In genomic region chr6:18265787-18266523, GRCh38 we compare ENCODE assay signal across 13 cellular contexts. TPM values are rescaled to one million over a fixed set of nuclear protein-coding genes. Genes with fewer than 3 reads are reported as not detected.
DNase-seq lines count a peak whose midpoint lies in the region; ATAC-seq, FAIRE-seq and TF ChIP-seq lines count a peak whose summit lies in the region.
"Had no signal": no experiment of that assay in that cellular context is flagged by ENCODE, and none has a peak within 500 bp of the region (broad histone marks: within the 10 kb centered on the region; RNA-seq: fewer than 3 reads in every experiment).

No MANE protein-coding gene starts in this region.

- peak overlapping the region in 1 of 2 experiments; percentile 96; a peak in 3 of 6 replicates for H3K27ac ChIP-seq in A549
- H3K27ac ChIP-seq in CD8-positive, alpha-beta memory T cell (ENCODE audit: low read depth, low read length) = no peak overlapping the region
- H3K27ac ChIP-seq in kidney (ENCODE audit: low read depth in 2 of 2, low read length in 2 of 2) = no peak overlapping the region

- TF ChIP-seq EP300 in A549 (IDR thresholded peaks at IDR 0.05) = no peak

- TF ChIP-seq RAD21 in A549 (conservative IDR thresholded peaks at IDR 0.05 in 1 of 2, IDR thresholded peaks at IDR 0.05 in 1 of 2) = no peak

- no peaks in the 10 kb centered on the region for H3K27me3 ChIP-seq in CD8-positive, alpha-beta memory T cell (ENCODE audit: insufficient read depth, low read length, poor library complexity, severe bottlenecking)
- H3K27me3 ChIP-seq: body of pancreas, stomach had no signal

- intact Hi-C loops in activated CD4-positive, alpha-beta memory T cell treated with anti-CD3 and anti-CD28 coated beads for 36 hours (cut with micrococcal nuclease) = loop anchor here (10.0 kb wide), 1 partner anchor 381 kb away; no protein-coding TSS in a partner anchor
- intact Hi-C loops in kidney (cut with DNase I) = no loop called here

- FAIRE-seq in A549 (lab: Jason Lieb, UNC) = no peak
- FAIRE-seq in kidney (lab: Jason Lieb, UNC) = no peak

- DNase-seq in A549 (ENCODE audit: low read depth in 1 of 2, low spot score in 1 of 2) (no peak), kidney (peak; percentile 71), hepatic stellate cell (ENCODE audit: low spot score) (no peak), NCI-H1436 treated with DMSO at 0.1 percent for 48 hours (lab: John Stamatoyannopoulos, UW) (no peak), HuH-7.5 (ENCODE audit: low spot score) (no peak), GM03348 (ENCODE audit: low spot score) (no peak)
- DNase-seq in CD8-positive, alpha-beta memory T cell = no peak
- no peak for DNase-seq in activated CD4-positive, alpha-beta memory T cell treated with anti-CD3 and anti-CD28 coated beads for 36 hours
- DNase-seq: body of pancreas; head of caudate nucleus; mesenchymal stem cell; stimulated activated CD4-positive, alpha-beta T cell treated with anti-CD3 and anti-CD28 coated beads, Interleukin-2, amount 100 ng/mL, for 48 hours; stomach had no signal

- ATAC-seq in A549 = no peak
- ATAC-seq: body of pancreas had no signal

- TF ChIP-seq CTCF in A549 (IDR thresholded peaks at IDR 0.05) (no peak), kidney (IDR thresholded peaks at IDR 0.05; ENCODE audit: borderline replicate concordance, extremely low read depth, insufficient read depth) (no peak)

- 84% methylated on average over 8 of the region's 14 CpGs for WGBS in A549 (ENCODE audit: missing lambda C conversion rate)

- H3K4me1 ChIP-seq in A549 (peaks cover 23% of the 10 kb centered on the region; the same call in 2 of the 3 replicates), kidney (ENCODE audit: control insufficient read depth in 1 of 2, insufficient read depth in 1 of 2, low read depth in 1 of 2, low read length in 2 of 2) (peaks cover 3 to 8% of the 10 kb centered on the region in 2 donors)
- peaks cover 35% of the 10 kb centered on the region for H3K4me1 ChIP-seq in CD8-positive, alpha-beta memory T cell (ENCODE audit: insufficient read depth, low read length)

- H3K4me3 Mint-ChIP-seq in CD8-positive, alpha-beta memory T cell = peak overlapping the region; percentile 93 to 98 (median 97)
- H3K4me3 Mint-ChIP-seq in activated CD4-positive, alpha-beta memory T cell treated with anti-CD3 and anti-CD28 coated beads for 36 hours = peak overlapping the region; percentile 82

- no peaks in the 10 kb centered on the region for H3K27me3 Mint-ChIP-seq in CD8-positive, alpha-beta memory T cell
- H3K27me3 Mint-ChIP-seq in activated CD4-positive, alpha-beta memory T cell treated with anti-CD3 and anti-CD28 coated beads for 36 hours = no peaks in the 10 kb centered on the region

- POLR2A ChIA-PET in A549 (lab: Yijun Ruan, JAX) = no interaction called here
- POLR2A ChIA-PET in CD8-positive, alpha-beta memory T cell (lab: Charles Lee) = interaction anchor here (0.6 kb wide), 1 partner anchor 111 kb away, joined by 3 read pairs; the partner anchor contains the start of gene TPMT
- POLR2A ChIA-PET in activated CD4-positive, alpha-beta memory T cell treated with anti-CD3 and anti-CD28 coated beads for 36 hours (lab: Charles Lee) = no interaction called here

- H3K4me2 ChIP-seq in A549 = peak overlapping the region; percentile 88; the same call in 1 of the 3 replicates

- H3K9me3 Mint-ChIP-seq in CD8-positive, alpha-beta memory T cell = no peaks in the 10 kb centered on the region
- H3K9me3 Mint-ChIP-seq in activated CD4-positive, alpha-beta memory T cell treated with anti-CD3 and anti-CD28 coated beads for 36 hours = peaks cover 7% of the 10 kb centered on the region

- no peak overlapping the region for H3K9ac ChIP-seq in kidney (ENCODE audit: low read length in 2 of 2)

- no peak for TF ChIP-seq POLR2A in A549 (IDR thresholded peaks at IDR 0.05; ENCODE audit: low read length)

- H3K36me3 Mint-ChIP-seq in CD8-positive, alpha-beta memory T cell = peaks cover 0 to 27% (median 0%) of the 10 kb centered on the region in 3 donors
- H3K36me3 Mint-ChIP-seq in activated CD4-positive, alpha-beta memory T cell treated with anti-CD3 and anti-CD28 coated beads for 36 hours = peaks cover 28% of the 10 kb centered on the region

- no peaks in the 10 kb centered on the region for H3K36me3 ChIP-seq in CD8-positive, alpha-beta memory T cell (ENCODE audit: insufficient read depth, low read length)
- H3K36me3 ChIP-seq in kidney (ENCODE audit: control insufficient read depth in 1 of 2, insufficient read depth in 2 of 2, low read length in 2 of 2) = no peaks in the 10 kb centered on the region
- H3K36me3 ChIP-seq: stomach had no signal

- H3K4me3 ChIP-seq in A549 (no peak overlapping the region), kidney (ENCODE audit: low read length in 2 of 2) (no peak overlapping the region)
- H3K4me3 ChIP-seq in CD8-positive, alpha-beta memory T cell (ENCODE audit: low read length) = no peak overlapping the region
- H3K4me3 ChIP-seq: body of pancreas had no signal

- CTCF ChIA-PET in A549 (lab: Yijun Ruan, JAX) = interaction anchor here (1.1 to 1.5 kb wide), 2 partner anchors 162 to 262 kb away, joined by 3 to 4 read pairs; no protein-coding TSS in a partner anchor
- CTCF ChIA-PET in CD8-positive, alpha-beta memory T cell (lab: Charles Lee) = interaction anchor here (1.0 to 1.8 kb wide), 2 partner anchors 13 to 25 kb away, joined by 3 to 4 read pairs; no protein-coding TSS in a partner anchor
- CTCF ChIA-PET in activated CD4-positive, alpha-beta memory T cell treated with anti-CD3 and anti-CD28 coated beads for 36 hours (lab: Charles Lee) = no interaction called here

- H3K9me3 ChIP-seq in A549 (no peaks in the 10 kb centered on the region), kidney (ENCODE audit: control insufficient read depth in 1 of 2, low read length in 2 of 2) (no peaks in the 10 kb centered on the region)
- no peaks in the 10 kb centered on the region for H3K9me3 ChIP-seq in CD8-positive, alpha-beta memory T cell (ENCODE audit: low read length)
- H3K9me3 ChIP-seq: body of pancreas, stomach had no signal

- H3K4me1 Mint-ChIP-seq in CD8-positive, alpha-beta memory T cell = peaks cover 35 to 37% (median 36%) of the 10 kb centered on the region in 3 donors
- peaks cover 33% of the 10 kb centered on the region for H3K4me1 Mint-ChIP-seq in activated CD4-positive, alpha-beta memory T cell treated with anti-CD3 and anti-CD28 coated beads for 36 hours (ENCODE audit: low read depth)

- H3K27ac Mint-ChIP-seq in CD8-positive, alpha-beta memory T cell = peak overlapping the region; percentile 33 to 99 (median 98)
- H3K27ac Mint-ChIP-seq in activated CD4-positive, alpha-beta memory T cell treated with anti-CD3 and anti-CD28 coated beads for 36 hours = peak overlapping the region; percentile 92

TF ChIP-seq in A549, 52 proteins besides CTCF, POLR2A, EP300 and RAD21 (continues in another document):
- no peak for TF ChIP-seq RNF2 (IDR thresholded peaks at IDR 0.05; ENCODE audit: borderline replicate concordance, low read depth)
- TF ChIP-seq, protein P1, sequence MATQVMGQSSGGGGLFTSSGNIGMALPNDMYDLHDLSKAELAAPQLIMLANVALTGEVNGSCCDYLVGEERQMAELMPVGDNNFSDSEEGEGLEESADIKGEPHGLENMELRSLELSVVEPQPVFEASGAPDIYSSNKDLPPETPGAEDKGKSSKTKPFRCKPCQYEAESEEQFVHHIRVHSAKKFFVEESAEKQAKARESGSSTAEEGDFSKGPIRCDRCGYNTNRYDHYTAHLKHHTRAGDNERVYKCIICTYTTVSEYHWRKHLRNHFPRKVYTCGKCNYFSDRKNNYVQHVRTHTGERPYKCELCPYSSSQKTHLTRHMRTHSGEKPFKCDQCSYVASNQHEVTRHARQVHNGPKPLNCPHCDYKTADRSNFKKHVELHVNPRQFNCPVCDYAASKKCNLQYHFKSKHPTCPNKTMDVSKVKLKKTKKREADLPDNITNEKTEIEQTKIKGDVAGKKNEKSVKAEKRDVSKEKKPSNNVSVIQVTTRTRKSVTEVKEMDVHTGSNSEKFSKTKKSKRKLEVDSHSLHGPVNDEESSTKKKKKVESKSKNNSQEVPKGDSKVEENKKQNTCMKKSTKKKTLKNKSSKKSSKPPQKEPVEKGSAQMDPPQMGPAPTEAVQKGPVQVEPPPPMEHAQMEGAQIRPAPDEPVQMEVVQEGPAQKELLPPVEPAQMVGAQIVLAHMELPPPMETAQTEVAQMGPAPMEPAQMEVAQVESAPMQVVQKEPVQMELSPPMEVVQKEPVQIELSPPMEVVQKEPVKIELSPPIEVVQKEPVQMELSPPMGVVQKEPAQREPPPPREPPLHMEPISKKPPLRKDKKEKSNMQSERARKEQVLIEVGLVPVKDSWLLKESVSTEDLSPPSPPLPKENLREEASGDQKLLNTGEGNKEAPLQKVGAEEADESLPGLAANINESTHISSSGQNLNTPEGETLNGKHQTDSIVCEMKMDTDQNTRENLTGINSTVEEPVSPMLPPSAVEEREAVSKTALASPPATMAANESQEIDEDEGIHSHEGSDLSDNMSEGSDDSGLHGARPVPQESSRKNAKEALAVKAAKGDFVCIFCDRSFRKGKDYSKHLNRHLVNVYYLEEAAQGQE (IDR thresholded peaks at IDR 0.05) = no peak
- TF ChIP-seq ZSCAN20 (CRISPR knock-in tag; IDR thresholded peaks at IDR 0.05) = no peak
- no peak for TF ChIP-seq PHF8 (IDR thresholded peaks at IDR 0.05; ENCODE audit: borderline replicate concordance, low read depth)
- TF ChIP-seq RCOR1 (IDR thresholded peaks at IDR 0.05; ENCODE audit: low read depth, low read length) = no peak
- TF ChIP-seq CHD4 (IDR thresholded peaks at IDR 0.05; ENCODE audit: borderline replicate concordance) = no peak
- no peak for TF ChIP-seq E2F6 (IDR thresholded peaks at IDR 0.05; ENCODE audit: borderline replicate concordance, low read depth)
- no peak for TF ChIP-seq HEYL (CRISPR knock-in tag; IDR thresholded peaks at IDR 0.05)

RNA-seq across cellular contexts. Expression of gene DEK, which starts 1.6 kb away (rescaled TPM):
- polyA plus RNA-seq in A549 (2011; rRNA removed) (50.5 and 96.4 TPM in 2 replicates), A549 (2017; fragmentation: RNase III; extraction: RNeasy Plus Mini Kit Qiagen cat#74134 plus additional on column Dnase treatment) (135 to 146 TPM (median 141 TPM) in 3 replicates), kidney (ENCODE audit: insufficient read depth, low read depth, low replicate concordance) (23.7 TPM)
- 31.0 and 34.5 TPM in 2 replicates for polyA plus RNA-seq in A549 (2012; cell fraction: cytosol; rRNA removed)
- 9.5 and 13.4 TPM in 2 replicates for polyA plus RNA-seq in A549 (2012; cell fraction: nucleus; rRNA removed)
- 8.0 and 8.7 TPM in 2 replicates for polyA minus RNA-seq in A549 (2011; rRNA and poly(A)+ RNA removed)
- total RNA-seq in CD8-positive, alpha-beta memory T cell = 100 to 1,000 TPM; 174 to 181 TPM
- 90.3 TPM for polyA plus RNA-seq in CD8-positive, alpha-beta memory T cell
- total RNA-seq in activated CD4-positive, alpha-beta memory T cell treated with anti-CD3 and anti-CD28 coated beads for 36 hours = 100 to 1,000 TPM; 180 to 182 TPM
- total RNA-seq in kidney = 67.2 TPM
